In the genomic region with DNA sequence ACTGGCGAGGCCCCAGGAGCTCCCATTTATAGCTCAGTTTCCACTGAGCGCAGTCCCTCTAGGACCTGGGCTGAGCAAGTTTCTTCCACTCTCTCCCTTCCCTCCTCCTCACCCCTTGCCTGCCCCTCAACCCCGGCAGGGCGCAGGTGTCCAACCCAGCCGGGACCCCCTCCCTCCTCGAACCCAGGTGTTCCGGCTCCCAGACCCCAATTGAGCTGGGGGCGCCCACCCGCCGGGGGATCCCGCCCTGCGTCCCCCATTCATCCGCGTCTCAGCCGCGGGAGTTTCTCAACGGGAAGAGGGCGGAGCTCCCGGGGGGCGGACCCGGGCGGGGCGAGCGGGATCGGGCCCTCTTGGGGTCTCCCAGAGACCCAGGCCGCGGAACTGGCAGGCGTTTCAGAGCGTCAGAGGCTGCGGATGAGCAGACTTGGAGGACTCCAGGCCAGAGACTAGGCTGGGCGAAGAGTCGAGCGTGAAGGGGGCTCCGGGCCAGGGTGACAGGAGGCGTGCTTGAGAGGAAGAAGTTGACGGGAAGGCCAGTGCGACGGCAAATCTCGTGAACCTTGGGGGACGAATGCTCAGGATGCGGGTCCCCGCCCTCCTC, we compare ENCODE assay signal across 9 cellular contexts. TPM values are rescaled to one million over a fixed set of nuclear protein-coding genes. Genes with fewer than 3 reads are reported as not detected.
DNase-seq lines count a peak whose midpoint lies in the region; ATAC-seq and TF ChIP-seq lines count a peak whose summit lies in the region.
"Had no signal": no experiment of that assay in that cellular context is flagged by ENCODE, and none has a peak within 500 bp of the region (broad histone marks: within the 10 kb centered on the region; RNA-seq: fewer than 3 reads in every experiment).

A gene (plus strand): TSS at position 366 of the 604 bp plus-strand sequence. CDS start 209 bp downstream, at position 575.

- TF ChIP-seq CTCF in GM06990 (IDR thresholded peaks at IDR 0.05; ENCODE audit: insufficient read depth, low read length, poor library complexity, severe bottlenecking) = no peak
- TF ChIP-seq CTCF in body of pancreas (IDR thresholded peaks at IDR 0.05) = no peak
- TF ChIP-seq CTCF in right lobe of liver (IDR thresholded peaks at IDR 0.05) = no peak
- no peak for TF ChIP-seq CTCF in testis (IDR thresholded peaks at IDR 0.05)

- peaks cover 5% of the 10 kb centered on the region for H3K27me3 ChIP-seq in GM06990 (replicated peaks; ENCODE audit: control insufficient read depth, insufficient read depth, low read length)
- H3K27me3 ChIP-seq in body of pancreas = no peaks in the 10 kb centered on the region
- H3K27me3 ChIP-seq in right lobe of liver = peaks cover 0 to 12% of the 10 kb centered on the region in 2 donors
- H3K27me3 ChIP-seq in testis = no peaks in the 10 kb centered on the region

- H3K36me3 ChIP-seq in GM06990 (ENCODE audit: control insufficient read depth, insufficient read depth, low read length) (no peaks in the 10 kb centered on the region), body of pancreas (replicated peaks in 1 of 2; ENCODE audit: insufficient read depth in 1 of 2, low read depth in 2 of 2) (no peaks in the 10 kb centered on the region), right lobe of liver (no peaks in the 10 kb centered on the region), testis (ENCODE audit: low read depth, missing control alignments) (no peaks in the 10 kb centered on the region)

- DNase-seq in GM06990 (ENCODE audit: extremely low read depth, insufficient read length) (no peak), NCI-H82 treated with DMSO at 0.1 percent for 48 hours (lab: John Stamatoyannopoulos, UW; ENCODE audit: unreplicated experiment) (peak; percentile 26), body of pancreas (peak; percentile 49 to 66 (median 54)), right lobe of liver (no peak), testis (no peak)

- H3K4me1 ChIP-seq in body of pancreas (peaks cover 73% of the 10 kb centered on the region), right lobe of liver (peaks cover 0 to 10% (median 2%) of the 10 kb centered on the region in 4 donors), testis (peaks cover 3% of the 10 kb centered on the region)

- intact Hi-C loops in body of pancreas (cut with DNase I) = no loop called here
- intact Hi-C loops in right lobe of liver (cut with DNase I) = no loop called here
- intact Hi-C loops in testis (cut with DNase I; ENCODE audit: low total_unique reads) = no loop called here

- TF ChIP-seq POLR2A in body of pancreas (IDR thresholded peaks at IDR 0.05) (peak in 2 of 3 donors; percentile 25 to 45), right lobe of liver (IDR thresholded peaks at IDR 0.05) (no peak), testis (IDR thresholded peaks at IDR 0.05) (no peak)

- ATAC-seq in body of pancreas (peak; percentile 50), right lobe of liver (peak in 1 of 4 donors; percentile 12), GM21381 (IDR thresholded peaks at IDR 0.05; ENCODE audit: unreplicated experiment) (no peak), GM18861 (IDR thresholded peaks at IDR 0.05; ENCODE audit: unreplicated experiment) (no peak), HG03039 (IDR thresholded peaks at IDR 0.05; ENCODE audit: unreplicated experiment) (no peak)

- H3K27ac ChIP-seq in body of pancreas (peak within 1 kb of the TSS; percentile 84 to 93 (median 90)), right lobe of liver (no peak within 1 kb of the TSS), testis (no peak within 1 kb of the TSS)

- WGBS in body of pancreas, 2 donors = 1 to 3% methylated on average over 10 to 36 of the region's 42 CpGs
- WGBS in right lobe of liver (ENCODE audit: insufficient coverage, low coverage, low lambda C conversion rate, missing lambda C conversion rate) = 6% methylated on average over 17 of the region's 42 CpGs
- 1% methylated on average over 18 to 42 of the region's 42 CpGs for WGBS in testis, 2 donors

- peak within 1 kb of the TSS; percentile 51 for H3K4me3 ChIP-seq in GM06990 (replicated peaks; ENCODE audit: low read depth, low read length)
- H3K4me3 ChIP-seq in body of pancreas = peak within 1 kb of the TSS; percentile 41 to 74
- peak within 1 kb of the TSS; percentile 11 to 39 (median 29) for H3K4me3 ChIP-seq in right lobe of liver
- H3K4me3 ChIP-seq in testis = peak within 1 kb of the TSS; percentile 6 to 42

- H3K9me3 ChIP-seq in body of pancreas = no peaks in the 10 kb centered on the region
- no peaks in the 10 kb centered on the region for H3K9me3 ChIP-seq in right lobe of liver
- H3K9me3 ChIP-seq in testis = no peaks in the 10 kb centered on the region

RNA-seq across cellular contexts. Expression of the gene that starts here (rescaled TPM):
- total RNA-seq in body of pancreas = 10 to 100 TPM; 42.5 to 75.5 TPM
- not detected for total RNA-seq in right lobe of liver
- total RNA-seq in testis = under 1 TPM; 0.56 to 0.87 TPM
- 0.84 TPM for polyA plus RNA-seq in testis (ENCODE audit: insufficient read depth, low read depth, low replicate concordance)
- total RNA-seq: LHCN-M2 had no signal

Comparison
In these comparisons a context has a peak if more than half of its experiments do, and no peak if none do; other contexts are left out.
1. RNA of the gene that starts here (total RNA-seq): 42.5 to 75.5 TPM in body of pancreas; 0.56 to 0.87 TPM in testis and not detected in right lobe of liver; every median in the first group is over 10 times any median in the second.
2. DNase-seq: peak in NCI-H82 treated with DMSO at 0.1 percent for 48 hours (single experiment) and body of pancreas (4 of 4); none in GM06990 (single experiment), right lobe of liver (0 of 3) and testis (single experiment).
3. H3K27ac ChIP-seq: peak in body of pancreas (4 of 4); none in right lobe of liver (0 of 3) and testis (0 of 2).
4. POLR2A ChIP-seq: peak in body of pancreas (2 of 3); none in right lobe of liver (single experiment) and testis (single experiment).
5. Peak in every context shown above with its lines, with median percentiles within 50 percentile points of each other: H3K4me3 ChIP-seq.